Comparison of ENCODE assay signal across 21 cellular contexts in genomic region chr14:77344597-77344996, GRCh38. TPM values are rescaled to one million over a fixed set of nuclear protein-coding genes. Genes with fewer than 3 reads are reported as not detected.
"Had no signal": no experiment of that assay in that cellular context is flagged by ENCODE, and none has a peak within 500 bp of the region (broad histone marks: within the 10 kb centered on the region; RNA-seq: fewer than 3 reads in every experiment).

No MANE protein-coding gene starts in this region.

- H3K36me3 ChIP-seq: prostate gland had no signal

- H3K9me3 Mint-ChIP-seq: activated naive CD4-positive, alpha-beta T cell treated with anti-CD3 and anti-CD28 coated beads, Interleukin-2, amount 10 ng/mL, durations not matched to agents 7 days and 5 days; activated T-helper 17 cell treated with anti-CD3 and anti-CD28 coated beads, Interleukin-2, amount 50 U/mL, for 72 hours; immature natural killer cell; naive thymus-derived CD4-positive, alpha-beta T cell; type B pancreatic cell; WTC11 had no signal

- H3K4me1 ChIP-seq: prostate gland, suprapubic skin had no signal

- H3K4me1 Mint-ChIP-seq: activated naive CD4-positive, alpha-beta T cell treated with anti-CD3 and anti-CD28 coated beads, Interleukin-2, amount 10 ng/mL, durations not matched to agents 7 days and 5 days; activated T-helper 17 cell treated with anti-CD3 and anti-CD28 coated beads, Interleukin-2, amount 50 U/mL, for 72 hours; immature natural killer cell had no signal

- ATAC-seq: activated T-helper 17 cell treated with anti-CD3 and anti-CD28 coated beads, Interleukin-2, amount 50 U/mL, for 72 hours; left colon; naive thymus-derived CD4-positive, alpha-beta T cell; sciatic nerve; stimulated activated naive CD8-positive, alpha-beta T cell treated with anti-CD3 and anti-CD28 coated beads, Interleukin-15, Interleukin-2, amounts not matched to agents 100 U/mL and 50 U/mL, for 24 hours had no signal

- H3K27me3 ChIP-seq: suprapubic skin had no signal

- H3K4me3 ChIP-seq: lung, prostate gland, suprapubic skin had no signal

- H3K27ac ChIP-seq: prostate gland, suprapubic skin had no signal

- H3K9me3 ChIP-seq: prostate gland, suprapubic skin had no signal

- H3K4me3 Mint-ChIP-seq: activated naive CD4-positive, alpha-beta T cell treated with anti-CD3 and anti-CD28 coated beads, Interleukin-2, amount 10 ng/mL, durations not matched to agents 7 days and 5 days; activated T-helper 17 cell treated with anti-CD3 and anti-CD28 coated beads, Interleukin-2, amount 50 U/mL, for 72 hours; immature natural killer cell; naive thymus-derived CD4-positive, alpha-beta T cell; type B pancreatic cell; WTC11 had no signal

- H3K27ac Mint-ChIP-seq: activated naive CD4-positive, alpha-beta T cell treated with anti-CD3 and anti-CD28 coated beads, Interleukin-2, amount 10 ng/mL, durations not matched to agents 7 days and 5 days; activated T-helper 17 cell treated with anti-CD3 and anti-CD28 coated beads, Interleukin-2, amount 50 U/mL, for 72 hours; immature natural killer cell had no signal

- H3K27me3 Mint-ChIP-seq: activated naive CD4-positive, alpha-beta T cell treated with anti-CD3 and anti-CD28 coated beads, Interleukin-2, amount 10 ng/mL, durations not matched to agents 7 days and 5 days; activated T-helper 17 cell treated with anti-CD3 and anti-CD28 coated beads, Interleukin-2, amount 50 U/mL, for 72 hours; naive thymus-derived CD4-positive, alpha-beta T cell; type B pancreatic cell had no signal

- DNase-seq: activated CD4-positive, alpha-beta T cell treated with anti-CD3 and anti-CD28 coated beads for 48 hours; activated CD8-positive, alpha-beta memory T cell treated with anti-CD3 and anti-CD28 coated beads for 24 hours; activated naive CD4-positive, alpha-beta T cell treated with anti-CD3 and anti-CD28 coated beads, Interleukin-2, amount 10 ng/mL, durations not matched to agents 7 days and 5 days; amygdala; dermis blood vessel endothelial cell; glutamatergic neuron; immature natural killer cell; left colon; naive thymus-derived CD4-positive, alpha-beta T cell; occipital lobe; stimulated activated CD4-positive, alpha-beta T cell treated with anti-CD3 and anti-CD28 coated beads, Interleukin-12 subunit alpha, Interleukin-12 subunit beta, amount 100 ng/mL, for 4 hours; stimulated activated CD4-positive, alpha-beta T cell treated with anti-CD3 and anti-CD28 coated beads, Interleukin-2, amount 100 ng/mL, for 48 hours; stimulated activated naive CD8-positive, alpha-beta T cell treated with anti-CD3 and anti-CD28 coated beads, Interleukin-15, Interleukin-2, amounts not matched to agents 100 U/mL and 50 U/mL, for 24 hours; T1000 had no signal

RNA-seq across cellular contexts. Expression of gene SAMD15, which starts 32.6 kb away (rescaled TPM):
- polyA plus RNA-seq: naive thymus-derived CD4-positive, alpha-beta T cell had no signal
